Comparison of ENCODE assay signal across 1 cellular context in genomic region chr7:27096756-27097514, GRCh38.
TF ChIP-seq lines count a peak whose summit lies in the region.

No MANE protein-coding gene starts in this region.

TF ChIP-seq in endothelial cell of umbilical vein, 7 proteins besides CTCF, POLR2A, EP300 and RAD21:
- TF ChIP-seq JUN (IDR thresholded peaks at IDR 0.05; ENCODE audit: borderline replicate concordance, insufficient read depth, insufficient read length, low read depth), result no peak
- TF ChIP-seq EZH2 (IDR thresholded peaks at IDR 0.05; ENCODE audit: borderline replicate concordance, low read depth, low read length, severe bottlenecking), result no peak
- TF ChIP-seq MAX (IDR thresholded peaks at IDR 0.05; ENCODE audit: insufficient read depth, insufficient read length), result no peak
- no peak for TF ChIP-seq GATA2 (IDR thresholded peaks at IDR 0.05; ENCODE audit: insufficient read depth, insufficient read length, low read depth, low read length)
- no peak for TF ChIP-seq MYC (IDR thresholded peaks at IDR 0.05; ENCODE audit: low read depth, low read length)
- no peak for TF ChIP-seq POLR2AphosphoS5 (IDR thresholded peaks at IDR 0.05; ENCODE audit: insufficient read depth, low read depth, low read length)
- TF ChIP-seq FOS (IDR thresholded peaks at IDR 0.05; ENCODE audit: borderline replicate concordance, insufficient read depth, low read length), result no peak
